Comparison of ENCODE assay signal across 20 cellular contexts in the genomic region with DNA sequence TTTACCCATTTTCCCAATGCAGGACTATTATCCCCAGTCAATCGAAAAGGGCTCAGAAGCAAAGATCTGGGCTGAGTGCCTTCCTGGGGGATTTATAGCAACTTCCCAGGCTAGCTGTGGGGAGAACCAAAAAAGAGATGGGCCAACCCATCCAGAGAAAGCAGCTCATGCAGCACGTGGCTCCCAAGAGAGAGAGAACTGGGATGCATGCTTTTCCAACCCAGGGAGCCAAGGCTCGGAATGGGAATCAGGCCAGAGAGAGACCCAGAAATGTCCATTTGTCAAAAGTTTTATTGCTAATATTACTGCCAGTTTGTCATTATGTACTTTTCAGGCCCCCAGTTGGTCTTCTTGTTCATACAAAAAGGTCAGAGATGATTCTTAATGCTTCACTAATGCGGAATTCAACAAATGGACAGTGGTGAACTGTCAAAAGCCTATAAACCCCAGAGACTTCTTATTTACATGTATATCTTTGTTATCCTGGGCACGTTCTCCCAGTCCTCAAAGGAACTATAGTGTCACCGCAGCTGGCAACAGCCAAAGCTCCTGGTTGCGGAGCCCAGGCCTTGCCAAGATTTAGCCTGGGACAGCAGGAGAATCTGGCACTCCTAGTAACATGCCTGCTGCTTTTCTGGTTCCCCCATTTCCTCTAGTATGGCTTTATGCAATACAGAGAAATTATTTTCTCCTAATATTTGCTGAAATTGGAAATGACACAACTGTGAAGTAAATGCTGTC.
"Had no signal": no experiment of that assay in that cellular context is flagged by ENCODE, and none has a peak within 500 bp of the region (broad histone marks: within the 10 kb centered on the region; RNA-seq: fewer than 3 reads in every experiment).

No MANE protein-coding gene starts in this region.

- H3K4me1 Mint-ChIP-seq: activated CD4-positive, alpha-beta T cell treated with anti-CD3 and anti-CD28 coated beads, Interleukin-2, amount 10 ng/mL, durations not matched to agents 7 days and 5 days; neural crest cell; stimulated activated memory B cell treated with anti-CD40 and anti-IgM and Interleukin-4, amounts not matched to agents 10 μg/mL and 1 μg/mL and 100 μg/mL, for 72 hours; T-cell had no signal

- ATAC-seq: activated CD4-positive, CD25-positive, alpha-beta regulatory T cell treated with anti-CD3 and anti-CD28 coated beads, Interleukin-2, amount 50 U/mL, for 24 hours; activated CD8-positive, alpha-beta T cell treated with anti-CD3 and anti-CD28 coated beads, Interleukin-2, amount 10 ng/mL, durations not matched to agents 7 days and 5 days; left lung; pancreas; SK-N-SH treated with all-trans-retinoic acid at 6 μM for 48 hours; stimulated activated memory B cell treated with anti-CD40 and anti-IgM and Interleukin-4, amounts not matched to agents 10 μg/mL and 1 μg/mL and 100 μg/mL, for 72 hours; T-cell had no signal

- H3K4me1 ChIP-seq: breast epithelium, left lung, pancreas, sigmoid colon, thyroid gland had no signal

- H3K9me3 ChIP-seq: breast epithelium, left lung, pancreas, sigmoid colon, thyroid gland had no signal

- H3K36me3 Mint-ChIP-seq: stimulated activated memory B cell treated with anti-CD40 and anti-IgM and Interleukin-4, amounts not matched to agents 10 μg/mL and 1 μg/mL and 100 μg/mL, for 72 hours; T-cell had no signal

- H3K36me3 ChIP-seq: breast epithelium, left lung, pancreas, sigmoid colon, thyroid gland had no signal

- H3K4me3 Mint-ChIP-seq: activated CD4-positive, alpha-beta T cell treated with anti-CD3 and anti-CD28 coated beads, Interleukin-2, amount 10 ng/mL, durations not matched to agents 7 days and 5 days; activated CD8-positive, alpha-beta T cell treated with anti-CD3 and anti-CD28 coated beads, Interleukin-2, amount 10 ng/mL, durations not matched to agents 7 days and 5 days; activated T-cell treated with anti-CD3 and anti-CD28 coated beads, Interleukin-2, amount 50 U/mL, for 24 hours; neural crest cell; stimulated activated memory B cell treated with anti-CD40 and anti-IgM and Interleukin-4, amounts not matched to agents 10 μg/mL and 1 μg/mL and 100 μg/mL, for 72 hours; T-cell had no signal

- H3K27me3 ChIP-seq: breast epithelium, left lung, pancreas, sigmoid colon, thyroid gland had no signal

- H3K27ac ChIP-seq: breast epithelium, left lung, pancreas, sigmoid colon, thyroid gland had no signal

- H3K27me3 Mint-ChIP-seq: activated CD4-positive, alpha-beta T cell treated with anti-CD3 and anti-CD28 coated beads, Interleukin-2, amount 10 ng/mL, durations not matched to agents 7 days and 5 days; activated T-cell treated with anti-CD3 and anti-CD28 coated beads, Interleukin-2, amount 50 U/mL, for 24 hours; stimulated activated memory B cell treated with anti-CD40 and anti-IgM and Interleukin-4, amounts not matched to agents 10 μg/mL and 1 μg/mL and 100 μg/mL, for 72 hours; T-cell had no signal

- H3K4me3 ChIP-seq: breast epithelium, left lung, pancreas, sigmoid colon, thyroid gland had no signal

- DNase-seq: activated CD4-positive, alpha-beta T cell treated with anti-CD3 and anti-CD28 coated beads, Interleukin-2, amount 10 ng/mL, durations not matched to agents 7 days and 5 days; activated CD8-positive, alpha-beta T cell treated with anti-CD3 and anti-CD28 coated beads, Interleukin-2, amount 10 ng/mL, durations not matched to agents 7 days and 5 days; activated naive CD4-positive, alpha-beta T cell treated with Interleukin-2 at 50 U/mL for 16 hours; activated T-cell treated with anti-CD3 and anti-CD28 coated beads, Interleukin-2, amount 50 U/mL, for 24 hours; aorta; foreskin fibroblast; kidney; left lung; mammary epithelial cell; pancreas; sigmoid colon; stimulated activated CD4-positive, alpha-beta T cell treated with anti-CD3 and anti-CD28 coated beads, Interleukin-4, amount 100 ng/mL, for 4 hours; T-cell; thyroid gland had no signal

- H3K9me3 Mint-ChIP-seq: activated CD4-positive, alpha-beta T cell treated with anti-CD3 and anti-CD28 coated beads, Interleukin-2, amount 10 ng/mL, durations not matched to agents 7 days and 5 days; activated T-cell treated with anti-CD3 and anti-CD28 coated beads, Interleukin-2, amount 50 U/mL, for 24 hours; activated T-helper 2 cell treated with anti-CD3 and anti-CD28 coated beads, Interferon-gamma antibody, Interleukin-2, Interleukin-4, amounts not matched to agents 10 μg/mL and 5 μg/mL and 100 μg/mL, durations not matched to agents 14 hours and 24 hours and 36 hours; neural crest cell; stimulated activated memory B cell treated with anti-CD40 and anti-IgM and Interleukin-4, amounts not matched to agents 10 μg/mL and 1 μg/mL and 100 μg/mL, for 72 hours; T-cell had no signal

- H3K27ac Mint-ChIP-seq: activated CD4-positive, alpha-beta T cell treated with anti-CD3 and anti-CD28 coated beads, Interleukin-2, amount 10 ng/mL, durations not matched to agents 7 days and 5 days; activated CD8-positive, alpha-beta T cell treated with anti-CD3 and anti-CD28 coated beads, Interleukin-2, amount 10 ng/mL, durations not matched to agents 7 days and 5 days; activated T-cell treated with anti-CD3 and anti-CD28 coated beads, Interleukin-2, amount 50 U/mL, for 24 hours; activated T-helper 2 cell treated with anti-CD3 and anti-CD28 coated beads, Interferon-gamma antibody, Interleukin-2, Interleukin-4, amounts not matched to agents 10 μg/mL and 5 μg/mL and 100 μg/mL, durations not matched to agents 14 hours and 24 hours and 36 hours; stimulated activated memory B cell treated with anti-CD40 and anti-IgM and Interleukin-4, amounts not matched to agents 10 μg/mL and 1 μg/mL and 100 μg/mL, for 72 hours; T-cell had no signal
